ENCODE assay signal across 21 cellular contexts in genomic region chr17:15468142-15468541, GRCh38. TPM values are rescaled to one million over a fixed set of nuclear protein-coding genes. Genes with fewer than 3 reads are reported as not detected.
A peak's percentile ranks its signal among the peaks of the same experiment; 100 is the strongest.
DNase-seq lines count a peak whose midpoint lies in the region; ATAC-seq, FAIRE-seq and TF ChIP-seq lines count a peak whose summit lies in the region.
"Had no signal": no experiment of that assay in that cellular context is flagged by ENCODE, and none has a peak within 500 bp of the region (broad histone marks: within the 10 kb centered on the region; RNA-seq: fewer than 3 reads in every experiment).

No MANE protein-coding gene starts in this region.

- peak overlapping the region; percentile 82 for H3K27ac ChIP-seq in hepatocyte
- H3K27ac ChIP-seq: KMS-11, SJCRH30 had no signal

- peaks cover 16% of the 10 kb centered on the region for H3K4me1 Mint-ChIP-seq in Caco-2 (ENCODE audit: low read depth, unreplicated experiment)
- H3K4me1 Mint-ChIP-seq in nephron progenitor cell: peaks cover 38% of the 10 kb centered on the region

- CTCF ChIA-PET in Caco-2 (lab: Charles Lee): no interaction called here

- H3K4me2 ChIP-seq in hepatocyte: no peak overlapping the region
- H3K4me2 ChIP-seq: KMS-11 had no signal

- H3K9me3 ChIP-seq in Caco-2 (no peaks in the 10 kb centered on the region), hepatocyte (ENCODE audit: low read depth) (no peaks in the 10 kb centered on the region)
- H3K9me3 ChIP-seq: BE2C had no signal

- ATAC-seq in activated CD4-positive, CD25-positive, alpha-beta regulatory T cell treated with anti-CD3 and anti-CD28 coated beads, Interleukin-2, amount 50 U/mL, for 24 hours: no peak
- ATAC-seq in SK-N-SH treated with all-trans-retinoic acid at 6 μM for 48 hours: no peak

- H3K36me3 Mint-ChIP-seq in Caco-2 (ENCODE audit: insufficient read depth, unreplicated experiment) (no peaks in the 10 kb centered on the region), nephron progenitor cell (ENCODE audit: low read depth) (peaks cover 13% of the 10 kb centered on the region)

- POLR2A ChIA-PET in Caco-2 (lab: Charles Lee): no interaction called here

- peak; percentile 46 for FAIRE-seq in HTR-8/SVneo (lab: Jason Lieb, UNC)
- FAIRE-seq: G401.6, GM12892 had no signal

- H3K36me3 ChIP-seq in Caco-2 (ENCODE audit: control insufficient read depth, insufficient read depth, low read length): no peaks in the 10 kb centered on the region
- H3K36me3 ChIP-seq in hepatocyte (replicated peaks; ENCODE audit: insufficient read depth, low read depth): no peaks in the 10 kb centered on the region
- H3K36me3 ChIP-seq: BE2C, SJCRH30 had no signal

- H3K27me3 Mint-ChIP-seq in Caco-2 (ENCODE audit: insufficient read depth, unreplicated experiment) (no peaks in the 10 kb centered on the region), nephron progenitor cell (ENCODE audit: low read depth, poor library complexity) (no peaks in the 10 kb centered on the region)

- H3K9me3 Mint-ChIP-seq in Caco-2 (ENCODE audit: unreplicated experiment) (no peaks in the 10 kb centered on the region), nephron progenitor cell (no peaks in the 10 kb centered on the region)
- H3K9me3 Mint-ChIP-seq: HFFc6 had no signal

- H3K27ac Mint-ChIP-seq in Caco-2 (ENCODE audit: unreplicated experiment) (peak overlapping the region; percentile 48), nephron progenitor cell (peak overlapping the region; percentile 31)
- H3K27ac Mint-ChIP-seq: HFFc6 had no signal

- H3K4me1 ChIP-seq in Caco-2 (no peaks in the 10 kb centered on the region), hepatocyte (ENCODE audit: insufficient read depth) (peaks cover 25% of the 10 kb centered on the region)

- TF ChIP-seq CTCF in Caco-2 (IDR thresholded peaks at IDR 0.05; ENCODE audit: insufficient read depth in 1 of 2, low read depth in 1 of 2, low read length in 1 of 2, severe bottlenecking in 1 of 2, unreplicated experiment in 1 of 2): no peak
- no peak for TF ChIP-seq CTCF in hepatocyte (IDR thresholded peaks at IDR 0.05; ENCODE audit: poor library complexity)
- no peak for TF ChIP-seq CTCF in nephron progenitor cell (IDR thresholded peaks at IDR 0.05)

- no peaks in the 10 kb centered on the region for H3K9me2 ChIP-seq in hepatocyte (replicated peaks; ENCODE audit: insufficient read depth)

- intact Hi-C loops in Caco-2 (cut with micrococcal nuclease; ENCODE audit: unreplicated experiment): no loop called here

- H3K4me3 Mint-ChIP-seq in Caco-2 (ENCODE audit: unreplicated experiment) (no peak overlapping the region), nephron progenitor cell (no peak overlapping the region)
- H3K4me3 Mint-ChIP-seq: HFFc6 had no signal

- H4K20me1 ChIP-seq in hepatocyte (ENCODE audit: insufficient read depth, poor library complexity, severe bottlenecking): no peaks in the 10 kb centered on the region

- DNase-seq in Caco-2 (peak; percentile 3 to 43), HTR-8/SVneo (ENCODE audit: insufficient read length, low spot score) (no peak), hepatocyte (ENCODE audit: low spot score) (peak; percentile 53), nephron progenitor cell (no peak), DMS79 (lab: John Stamatoyannopoulos, UW) (no peak), retina (no peak)
- DNase-seq: BE2C; H7; HFFc6; NCI-H1105 treated with DMSO at 0.1 percent for 48 hours; NCI-H2029 treated with DMSO at 0.1 percent for 48 hours; NCI-H226; NCI-H524; NCI-H774; NK-92 treated with Interleukin-12 subunit alpha and Interleukin-12 subunit beta, amount 100 ng/mL, for 24 hours; SJCRH30 had no signal

- no TSS peak for BruUV-seq in Caco-2 (replicated peaks; lab: Mats Ljungman, UMichigan)

- no peaks in the 10 kb centered on the region for H3K79me2 ChIP-seq in hepatocyte

- H3K27me3 ChIP-seq in Caco-2 (replicated peaks; ENCODE audit: control insufficient read depth, insufficient read depth, low read length) (no peaks in the 10 kb centered on the region), hepatocyte (no peaks in the 10 kb centered on the region)
- H3K27me3 ChIP-seq: BE2C, SJCRH30 had no signal

- H3K4me3 ChIP-seq in Caco-2 (ENCODE audit: low read depth, low read length) (no peak overlapping the region), hepatocyte (no peak overlapping the region)
- H3K4me3 ChIP-seq: SJCRH30 had no signal

- no peak overlapping the region for H2AFZ ChIP-seq in hepatocyte

- 19% methylated on average over 4 of the region's 4 CpGs for WGBS in hepatocyte (ENCODE audit: low lambda C conversion rate, missing lambda C conversion rate)

TF ChIP-seq in SK-N-SH treated with all-trans-retinoic acid at 6 μM for 48 hours, 23 proteins besides CTCF, POLR2A, EP300 and RAD21:
- no peak for TF ChIP-seq BACH2 (CRISPR knock-in tag; IDR thresholded peaks at IDR 0.05; ENCODE audit: borderline replicate concordance)
- TF ChIP-seq ZNF8 (CRISPR knock-in tag; IDR thresholded peaks at IDR 0.05): no peak
- no peak for TF ChIP-seq PPARA (CRISPR knock-in tag; IDR thresholded peaks at IDR 0.05; ENCODE audit: borderline replicate concordance)
- no peak for TF ChIP-seq RARB (CRISPR knock-in tag; IDR thresholded peaks at IDR 0.05)
- no peak for TF ChIP-seq ZNF565 (CRISPR knock-in tag; conservative IDR thresholded peaks at IDR 0.05; ENCODE audit: low read depth)
- TF ChIP-seq ZFP3 (CRISPR knock-in tag; IDR thresholded peaks at IDR 0.05): no peak
- no peak for TF ChIP-seq CSDC2 (CRISPR knock-in tag; IDR thresholded peaks at IDR 0.05)
- no peak for TF ChIP-seq ISL1 (CRISPR knock-in tag; IDR thresholded peaks at IDR 0.05)
- TF ChIP-seq OSR1 (CRISPR knock-in tag; IDR thresholded peaks at IDR 0.05): no peak
- no peak for TF ChIP-seq ESRRG (CRISPR knock-in tag; IDR thresholded peaks at IDR 0.05)
- no peak for TF ChIP-seq PATZ1 (CRISPR knock-in tag; IDR thresholded peaks at IDR 0.05; ENCODE audit: borderline replicate concordance)
- TF ChIP-seq SNAI2 (CRISPR knock-in tag; IDR thresholded peaks at IDR 0.05): no peak
- TF ChIP-seq TOX (CRISPR knock-in tag; IDR thresholded peaks at IDR 0.05; ENCODE audit: borderline replicate concordance): no peak
- no peak for TF ChIP-seq CSRNP3 (CRISPR knock-in tag; IDR thresholded peaks at IDR 0.05)
- TF ChIP-seq TCF4 (CRISPR knock-in tag; IDR thresholded peaks at IDR 0.05; ENCODE audit: borderline replicate concordance): no peak

RNA-seq across cellular contexts. Expression of gene CDRT4, which starts 0.7 kb away (rescaled TPM):
- total RNA-seq in Caco-2 (2022) (1.8 and 6.3 TPM in 2 replicates), hepatocyte (2.7 and 10.4 TPM in 2 replicates)
- 9.6 and 11.8 TPM in 2 replicates for polyA plus RNA-seq in hepatocyte

Comparison
In these comparisons a context has a peak if more than half of its experiments do, and no peak if none do; other contexts are left out.
1. DNase-seq: peak in Caco-2 (2 of 2) and hepatocyte (single experiment); none in HTR-8/SVneo (single experiment), nephron progenitor cell (single experiment), DMS79 (single experiment) and retina (single experiment).